ENCODE assay signal across 8 cellular contexts in genomic region chr10:97319671-97320479, GRCh38. TPM values are rescaled to one million over a fixed set of nuclear protein-coding genes. Genes with fewer than 3 reads are reported as not detected.
DNase-seq lines count a peak whose midpoint lies in the region; ATAC-seq, FAIRE-seq and TF ChIP-seq lines count a peak whose summit lies in the region.

No MANE protein-coding gene starts in this region.

- DNase-seq in COLO668 (lab: John Stamatoyannopoulos, UW; ENCODE audit: unreplicated experiment) (peak; percentile 50), LNCaP clone FGC (ENCODE audit: low read depth) (no peak), lung microvascular endothelial cell (ENCODE audit: low read depth in 2 of 2) (peak; percentile 22 to 38), GM12891 (ENCODE audit: insufficient read length, low spot score) (no peak)
- DNase-seq in activated CD4-positive, alpha-beta T cell treated with anti-CD3 and anti-CD28 coated beads, Interleukin-2, amount 50 U/mL, for 24 hours (ENCODE audit: low read depth in 1 of 2, low spot score in 1 of 2): peak; percentile 28 to 42
- DNase-seq in stimulated activated CD8-positive, alpha-beta memory T cell treated with anti-CD3 and anti-CD28 coated beads, Interleukin-15, amount 100 ng/mL, for 4 hours (ENCODE audit: low read depth in 2 of 2): peak; percentile 25 to 38

- H3K36me3 ChIP-seq in duodenal mucosa (ENCODE audit: control insufficient read depth in 1 of 2, insufficient read depth in 2 of 2, low read length in 2 of 2): no peaks in the 10 kb centered on the region

- no peak for TF ChIP-seq POLR2A in GM12891 (IDR thresholded peaks at IDR 0.05; ENCODE audit: low read depth, low read length)

- no peaks in the 10 kb centered on the region for H3K27me3 ChIP-seq in duodenal mucosa (ENCODE audit: control insufficient read depth in 1 of 2, insufficient read depth in 2 of 2, low read length in 2 of 2)

- no peaks in the 10 kb centered on the region for H3K9me3 ChIP-seq in duodenal mucosa (ENCODE audit: control insufficient read depth in 1 of 2, low read length in 2 of 2)

- H3K27ac ChIP-seq in duodenal mucosa (ENCODE audit: low read depth, low read length): peak overlapping the region; percentile 99

- TF ChIP-seq CTCF in LNCaP clone FGC (IDR thresholded peaks at IDR 0.05; ENCODE audit: control insufficient read depth, extremely low read depth, insufficient read depth): no peak

- H3K4me3 ChIP-seq in LNCaP clone FGC (ENCODE audit: low read depth, low read length) (peak overlapping the region; percentile 58), duodenal mucosa (ENCODE audit: low read depth in 1 of 2, low read length in 2 of 2) (peak overlapping the region; percentile 86 to 90)

- H3K4me1 ChIP-seq in duodenal mucosa (ENCODE audit: control insufficient read depth in 1 of 2, insufficient read depth in 2 of 2, low read length in 2 of 2): peaks cover 12 to 22% of the 10 kb centered on the region in 2 donors

- FAIRE-seq in GM12891 (lab: Jason Lieb, UNC): no peak

- peak; percentile 27 for ATAC-seq in GM21515 (IDR thresholded peaks at IDR 0.05; ENCODE audit: unreplicated experiment)

- peak overlapping the region; percentile 77 to 91 for H3K9ac ChIP-seq in duodenal mucosa (ENCODE audit: low read depth in 1 of 2, low read length in 2 of 2)

TF ChIP-seq in GM12891, 5 proteins besides CTCF, POLR2A, EP300 and RAD21:
- TF ChIP-seq TAF1 (IDR thresholded peaks at IDR 0.05; ENCODE audit: low read depth, low read length): no peak
- TF ChIP-seq SPI1 (IDR thresholded peaks at IDR 0.05; ENCODE audit: low read depth, low read length): no peak
- TF ChIP-seq POU2F2 (IDR thresholded peaks at IDR 0.05; ENCODE audit: low read depth, low read length): no peak
- TF ChIP-seq PAX5 (IDR thresholded peaks at IDR 0.05; ENCODE audit: insufficient read depth, low read length, severe bottlenecking): no peak
- TF ChIP-seq POLR2AphosphoS5 (IDR thresholded peaks at IDR 0.05; ENCODE audit: low read depth, low read length): no peak

RNA-seq across cellular contexts. Expression of gene FRAT1, which starts 0.8 kb away (rescaled TPM):
- total RNA-seq in lung microvascular endothelial cell: 3.7 and 5.8 TPM in 2 replicates
- polyA plus RNA-seq in GM12891 (2012; ENCODE audit: low read depth, missing spikeins): 0.12 TPM

RNA-seq across cellular contexts. Expression of gene FRAT2, which starts 14.7 kb away (rescaled TPM):
- 8.1 and 13.9 TPM in 2 replicates for total RNA-seq in lung microvascular endothelial cell
- polyA plus RNA-seq in GM12891 (2012; ENCODE audit: low read depth, missing spikeins): 1.2 TPM

RNA-seq across cellular contexts. Expression of gene ARHGAP19, which starts 27.4 kb away (rescaled TPM):
- total RNA-seq in lung microvascular endothelial cell: 6.2 and 8.3 TPM in 2 replicates
- 15.2 TPM for polyA plus RNA-seq in GM12891 (2012; ENCODE audit: low read depth, missing spikeins)

Comparison
In these comparisons a context has a peak if more than half of its experiments do, and no peak if none do; other contexts are left out.
1. DNase-seq: peak in COLO668 (single experiment), activated CD4-positive, alpha-beta T cell treated with anti-CD3 and anti-CD28 coated beads, Interleukin-2, amount 50 U/mL, for 24 hours (2 of 2), lung microvascular endothelial cell (2 of 2) and stimulated activated CD8-positive, alpha-beta memory T cell treated with anti-CD3 and anti-CD28 coated beads, Interleukin-15, amount 100 ng/mL, for 4 hours (2 of 2); none in LNCaP clone FGC (single experiment) and GM12891 (single experiment).